8 cellular contexts compared by ENCODE assay signal in genomic region chr12:55727643-55728184, GRCh38. TPM values are rescaled to one million over a fixed set of nuclear protein-coding genes. Genes with fewer than 3 reads are reported as not detected.
DNase-seq lines count a peak whose midpoint lies in the region; ATAC-seq, FAIRE-seq and TF ChIP-seq lines count a peak whose summit lies in the region.

No MANE protein-coding gene starts in this region.

- peaks cover 4 to 18% of the 10 kb centered on the region in 2 donors for H3K36me3 Mint-ChIP-seq in CD4-positive, alpha-beta memory T cell

- no peaks in the 10 kb centered on the region for H3K27me3 Mint-ChIP-seq in CD4-positive, alpha-beta memory T cell
- no peaks in the 10 kb centered on the region for H3K27me3 Mint-ChIP-seq in stimulated activated naive CD8-positive, alpha-beta T cell treated with anti-CD3 and anti-CD28 coated beads, Interleukin-15, amount 100 ng/mL, for 72 hours

- no peaks in the 10 kb centered on the region for H3K9me1 ChIP-seq in K562 (ENCODE audit: control insufficient read depth, insufficient read depth, low read length)

- CTCF ChIA-PET in CD4-positive, alpha-beta memory T cell (lab: Charles Lee; ENCODE audit: partially characterized antibody): interaction anchor here (4.7 kb wide), 1 partner anchor 12 kb away, joined by 57 read pairs; no protein-coding TSS in a partner anchor
- CTCF ChIA-PET in K562 (lab: Yijun Ruan, JAX; ENCODE audit: low intra/inter-chr PET ratio): no interaction called here

- H3K4me3 Mint-ChIP-seq in CD4-positive, alpha-beta memory T cell: peak overlapping the region; percentile 69 to 87 (median 84)
- peak overlapping the region; percentile 84 to 89 for H3K4me3 Mint-ChIP-seq in stimulated activated naive CD8-positive, alpha-beta T cell treated with anti-CD3 and anti-CD28 coated beads, Interleukin-15, amount 100 ng/mL, for 72 hours

- peak overlapping the region; percentile 60 for H3K27ac ChIP-seq in CD4-positive, alpha-beta memory T cell (ENCODE audit: low read depth, low read length)
- peak overlapping the region; percentile 97 for H3K27ac ChIP-seq in K562 (ENCODE audit: extremely low read depth, low read depth, low read length)

- POLR2A ChIA-PET in CD4-positive, alpha-beta memory T cell (lab: Charles Lee; ENCODE audit: partially characterized antibody): interaction anchor here (1.3 to 3.5 kb wide), 3 partner anchors 8 to 11 kb away, joined by 3 to 42 read pairs (median 5); partner anchors contain the start of gene BLOC1S1
- POLR2A ChIA-PET in K562 (lab: Yijun Ruan, JAX): interaction anchor here (0.7 to 1.0 kb wide), 3 partner anchors 8 to 26 kb away, joined by 3 to 5 read pairs (median 3); no protein-coding TSS in a partner anchor

- peak; percentile 59 for TF ChIP-seq POLR2A in K562 (conservative IDR thresholded peaks at IDR 0.05)
- TF ChIP-seq POLR2A in GM18505 (IDR thresholded peaks at IDR 0.05; ENCODE audit: borderline replicate concordance, extremely low read depth, insufficient read depth, insufficient read length): no peak

- H2AFZ ChIP-seq in K562 (ENCODE audit: low read depth, low read length): no peak overlapping the region

- peak; percentile 71 for FAIRE-seq in K562 (lab: Jason Lieb, UNC)

- H3K9me3 ChIP-seq in CD4-positive, alpha-beta memory T cell (ENCODE audit: control insufficient read depth in 1 of 2, low read length in 2 of 2): no peaks in the 10 kb centered on the region
- H3K9me3 ChIP-seq in K562 (replicated peaks; ENCODE audit: control insufficient read depth, insufficient read depth, low read depth, low read length): no peaks in the 10 kb centered on the region

- TF ChIP-seq CTCF in LNCaP clone FGC (IDR thresholded peaks at IDR 0.05; ENCODE audit: control insufficient read depth, extremely low read depth, insufficient read depth) (no peak), K562 (IDR thresholded peaks at IDR 0.05 in 2 of 3, conservative IDR thresholded peaks at IDR 0.05 in 1 of 3; ENCODE audit: insufficient read depth in 2 of 3, low read depth in 1 of 3, low read length in 3 of 3) (no peak), kidney epithelial cell (IDR thresholded peaks at IDR 0.05; ENCODE audit: insufficient read depth, low read length, poor library complexity, severe bottlenecking) (no peak)

- H3K36me3 ChIP-seq in CD4-positive, alpha-beta memory T cell (ENCODE audit: insufficient read depth, low read length): no peaks in the 10 kb centered on the region
- H3K36me3 ChIP-seq in K562 (ENCODE audit: control insufficient read depth, insufficient read depth, low read length) (peaks cover 42% of the 10 kb centered on the region), kidney epithelial cell (ENCODE audit: control insufficient read depth, insufficient read depth, low read length) (peaks cover 2% of the 10 kb centered on the region)

- H3K27ac Mint-ChIP-seq in CD4-positive, alpha-beta memory T cell: peak overlapping the region; percentile 80 to 93 (median 88)
- peak overlapping the region; percentile 7 to 85 for H3K27ac Mint-ChIP-seq in stimulated activated naive CD8-positive, alpha-beta T cell treated with anti-CD3 and anti-CD28 coated beads, Interleukin-15, amount 100 ng/mL, for 72 hours

- TF ChIP-seq EP300 in K562 (IDR thresholded peaks at IDR 0.05; ENCODE audit: low read length): peak; percentile 66; the same call in 1 of the 2 replicates

- no peaks in the 10 kb centered on the region for H3K27me3 ChIP-seq in CD4-positive, alpha-beta memory T cell (ENCODE audit: insufficient read depth, low read length)
- no peaks in the 10 kb centered on the region for H3K27me3 ChIP-seq in K562 (ENCODE audit: control insufficient read depth in 2 of 2, insufficient read depth in 2 of 2, low read length in 2 of 2)
- no peaks in the 10 kb centered on the region for H3K27me3 ChIP-seq in kidney epithelial cell (ENCODE audit: control insufficient read depth, insufficient read depth, low read length)

- H3K9me3 Mint-ChIP-seq in CD4-positive, alpha-beta memory T cell: peaks cover 0 to 1% (median 0%) of the 10 kb centered on the region in 8 donors
- no peaks in the 10 kb centered on the region for H3K9me3 Mint-ChIP-seq in stimulated activated naive CD8-positive, alpha-beta T cell treated with anti-CD3 and anti-CD28 coated beads, Interleukin-15, amount 100 ng/mL, for 72 hours

- H4K20me1 ChIP-seq in K562 (replicated peaks; ENCODE audit: control insufficient read depth, insufficient read depth, low read length): peaks cover 22% of the 10 kb centered on the region; the same call in 1 of the 2 replicates

- in situ Hi-C loops in K562 (cut with MboI): no loop called here

- H3K4me2 ChIP-seq in K562 (ENCODE audit: insufficient read depth, low read length): peak overlapping the region; percentile 95

- H3K4me1 ChIP-seq in CD4-positive, alpha-beta memory T cell (ENCODE audit: insufficient read depth, low read length): peaks cover 28% of the 10 kb centered on the region
- peaks cover 22 to 46% of the 10 kb centered on the region in 2 experiments; a peak in 4 of 5 replicates for H3K4me1 ChIP-seq in K562 (replicated peaks in 1 of 2; ENCODE audit: control insufficient read depth in 2 of 2, insufficient read depth in 2 of 2, low read length in 2 of 2)

- H3K79me2 ChIP-seq in K562 (ENCODE audit: control insufficient read depth, insufficient read depth, low read length): peaks cover 28% of the 10 kb centered on the region

- H3K4me1 Mint-ChIP-seq in CD4-positive, alpha-beta memory T cell: peaks cover 33 to 52% (median 42%) of the 10 kb centered on the region in 4 donors
- peaks cover 64% of the 10 kb centered on the region for H3K4me1 Mint-ChIP-seq in stimulated activated naive CD8-positive, alpha-beta T cell treated with anti-CD3 and anti-CD28 coated beads, Interleukin-15, amount 100 ng/mL, for 72 hours

- H3K9ac ChIP-seq in K562 (ENCODE audit: insufficient read depth in 1 of 2, low read depth in 2 of 2, low read length in 2 of 2): peak overlapping the region; percentile 94 to 97

- TF ChIP-seq RAD21 in K562 (CRISPR knock-in tag; conservative IDR thresholded peaks at IDR 0.05 in 1 of 2, IDR thresholded peaks at IDR 0.05 in 1 of 2): no peak

- WGBS in K562 (ENCODE audit: insufficient coverage, low coverage, missing lambda C conversion rate): 0% methylated on average over 8 of the region's 9 CpGs

- BruUV-seq in K562 (replicated peaks; lab: Mats Ljungman, UMichigan): no TSS peak

- H3K4me3 ChIP-seq in CD4-positive, alpha-beta memory T cell (ENCODE audit: low read length in 2 of 2): peak overlapping the region in 1 of 2 donors; percentile 86
- H3K4me3 ChIP-seq in LNCaP clone FGC (ENCODE audit: low read depth, low read length): peak overlapping the region; percentile 88
- peak overlapping the region; percentile 69 for H3K4me3 ChIP-seq in K562
- peak overlapping the region; percentile 85 for H3K4me3 ChIP-seq in kidney epithelial cell (ENCODE audit: low read depth, low read length)

- ATAC-seq in K562 (peak; percentile 18), HG03565 (IDR thresholded peaks at IDR 0.05; ENCODE audit: unreplicated experiment) (no peak), GM18505 (IDR thresholded peaks at IDR 0.05; ENCODE audit: unreplicated experiment) (no peak), GM21367 (IDR thresholded peaks at IDR 0.05; ENCODE audit: unreplicated experiment) (no peak)
- no peak for ATAC-seq in stimulated activated naive CD8-positive, alpha-beta T cell treated with anti-CD3 and anti-CD28 coated beads, Interleukin-15, amount 100 ng/mL, for 72 hours

- intact Hi-C loops in CD4-positive, alpha-beta memory T cell (cut with micrococcal nuclease): no loop called here
- intact Hi-C loops in K562 (cut with micrococcal nuclease): loop anchor here (1.0 kb wide), 1 partner anchor 11 kb away; the partner anchor contains the start of gene BLOC1S1

- DNase-seq in CD4-positive, alpha-beta memory T cell: no peak
- DNase-seq in LNCaP clone FGC (ENCODE audit: low read depth): no peak
- peak; percentile 50 to 82 (median 62) for DNase-seq in K562 (ENCODE audit: extremely low read depth in 1 of 4, low spot score in 3 of 4)
- no peak for DNase-seq in kidney epithelial cell (ENCODE audit: low read depth)
- no peak for DNase-seq in stimulated activated naive CD8-positive, alpha-beta T cell treated with anti-CD3 and anti-CD28 coated beads, Interleukin-15, amount 100 ng/mL, for 72 hours

RNA-seq across cellular contexts. Expression of gene CD63, which starts 1.1 kb away (rescaled TPM):
- 10 to 100 TPM; 76.4 to 79.7 TPM for total RNA-seq in CD4-positive, alpha-beta memory T cell
- 100 to 1,000 TPM; 191 to 349 TPM for polyA plus RNA-seq in CD4-positive, alpha-beta memory T cell
- total RNA-seq in K562 (2011; cell fraction: chromatin; rRNA removed; ENCODE audit: low replicate concordance): 272 and 331 TPM in 2 replicates
- total RNA-seq in K562 (2011; cell fraction: nucleolus; rRNA removed): 598 and 672 TPM in 2 replicates
- total RNA-seq in K562 (2011; cell fraction: nucleoplasm; rRNA removed): 455 and 604 TPM in 2 replicates
- total RNA-seq in K562 (2014; rRNA removed) (425 and 433 TPM in 2 replicates), K562 (2014; rRNA removed; fragmentation: Illumina TruSeq; extraction: Trizol) (411 and 413 TPM in 2 replicates), K562 (2015; rRNA removed; fragmentation: Illumina TruSeq; extraction: Trizol) (706 and 735 TPM in 2 replicates), K562 (2021) (412 and 416 TPM in 2 replicates), kidney epithelial cell (1,013 and 1,149 TPM in 2 replicates)
- polyA plus RNA-seq in K562 (2011; rRNA removed) (219 and 313 TPM in 2 replicates), K562 (2014; fragmentation: Illumina TruSeq; extraction: Trizol) (408 and 431 TPM in 2 replicates), K562 (2014; fragmentation: Nextera tagmentation; extraction: Ambion mirVana) (100 to 1,000 TPM; 531 to 576 TPM), K562 (2014; rRNA removed) (501 and 655 TPM in 2 replicates)
- polyA plus RNA-seq in K562 (2011; cell fraction: cytosol; rRNA removed): 416 and 450 TPM in 2 replicates
- polyA plus RNA-seq in K562 (2011; cell fraction: nucleus; rRNA removed): 74.3 and 108 TPM in 2 replicates
- 824 and 1,019 TPM in 2 replicates for polyA plus RNA-seq in K562 (2012)
- polyA minus RNA-seq in K562 (2011; rRNA and poly(A)+ RNA removed): 261 and 331 TPM in 2 replicates
- 98.5 and 116 TPM in 2 replicates for polyA minus RNA-seq in K562 (2011; cell fraction: cytosol; rRNA and poly(A)+ RNA removed)
- 19.3 and 46.9 TPM in 2 replicates for polyA minus RNA-seq in K562 (2011; cell fraction: nucleus; rRNA and poly(A)+ RNA removed)

RNA-seq across cellular contexts. Expression of gene RDH5, which starts 7.5 kb away (rescaled TPM):
- 10 to 100 TPM; 29.9 to 32.5 TPM for total RNA-seq in CD4-positive, alpha-beta memory T cell
- 1 to 10 TPM; 1.4 to 1.8 TPM for polyA plus RNA-seq in CD4-positive, alpha-beta memory T cell
- total RNA-seq in K562 (2011; cell fraction: chromatin; rRNA removed; ENCODE audit: low replicate concordance): 10.5 and 25.4 TPM in 2 replicates
- 12.8 and 20.5 TPM in 2 replicates for total RNA-seq in K562 (2011; cell fraction: nucleolus; rRNA removed)
- 12.5 and 18.9 TPM in 2 replicates for total RNA-seq in K562 (2011; cell fraction: nucleoplasm; rRNA removed)
- total RNA-seq in K562 (2014; rRNA removed): 1.7 TPM in 1 of 2 replicates, not detected in the other
- total RNA-seq in K562 (2014; rRNA removed; fragmentation: Illumina TruSeq; extraction: Trizol): 1.1 and 1.5 TPM in 2 replicates
- total RNA-seq in K562 (2015; rRNA removed; fragmentation: Illumina TruSeq; extraction: Trizol): 0.60 and 2.0 TPM in 2 replicates
- total RNA-seq in K562 (2021): 1.0 and 1.5 TPM in 2 replicates
- polyA plus RNA-seq in K562 (2011; rRNA removed): 1.6 TPM in 2 replicates
- polyA plus RNA-seq in K562 (2011; cell fraction: cytosol; rRNA removed): 0.56 and 0.92 TPM in 2 replicates
- polyA plus RNA-seq in K562 (2011; cell fraction: nucleus; rRNA removed): 5.6 and 6.6 TPM in 2 replicates
- polyA plus RNA-seq in K562 (2012): 0.52 and 2.5 TPM in 2 replicates
- polyA plus RNA-seq in K562 (2014; fragmentation: Illumina TruSeq; extraction: Trizol): 0.21 and 0.28 TPM in 2 replicates
- polyA plus RNA-seq in K562 (2014; fragmentation: Nextera tagmentation; extraction: Ambion mirVana): under 1 TPM; 0.41 to 0.46 TPM
- 0.62 and 1.2 TPM in 2 replicates for polyA plus RNA-seq in K562 (2014; rRNA removed)
- 2.8 and 4.0 TPM in 2 replicates for polyA minus RNA-seq in K562 (2011; rRNA and poly(A)+ RNA removed)
- 1.1 TPM in 1 of 2 replicates, not detected in the other for polyA minus RNA-seq in K562 (2011; cell fraction: cytosol; rRNA and poly(A)+ RNA removed)
- polyA minus RNA-seq in K562 (2011; cell fraction: nucleus; rRNA and poly(A)+ RNA removed): 5.1 and 6.1 TPM in 2 replicates
- total RNA-seq in kidney epithelial cell: 3.6 and 4.7 TPM in 2 replicates

RNA-seq across cellular contexts. Expression of gene BLOC1S1, which starts 11.9 kb away (rescaled TPM):
- total RNA-seq in CD4-positive, alpha-beta memory T cell: 10 to 100 TPM; 80.3 to 87.0 TPM
- polyA plus RNA-seq in CD4-positive, alpha-beta memory T cell: 10 to 100 TPM; 75.1 to 87.1 TPM
- total RNA-seq in K562 (2011; cell fraction: chromatin; rRNA removed; ENCODE audit: low replicate concordance): 9.0 and 26.9 TPM in 2 replicates
- 23.7 and 30.0 TPM in 2 replicates for total RNA-seq in K562 (2011; cell fraction: nucleolus; rRNA removed)
- total RNA-seq in K562 (2011; cell fraction: nucleoplasm; rRNA removed): 23.8 and 24.1 TPM in 2 replicates
- 124 and 125 TPM in 2 replicates for total RNA-seq in K562 (2014; rRNA removed)
- total RNA-seq in K562 (2014; rRNA removed; fragmentation: Illumina TruSeq; extraction: Trizol): 52.1 and 75.2 TPM in 2 replicates
- total RNA-seq in K562 (2015; rRNA removed; fragmentation: Illumina TruSeq; extraction: Trizol): 82.9 and 84.6 TPM in 2 replicates
- total RNA-seq in K562 (2021): 81.8 and 83.5 TPM in 2 replicates
- 86.4 and 95.8 TPM in 2 replicates for polyA plus RNA-seq in K562 (2011; rRNA removed)
- polyA plus RNA-seq in K562 (2011; cell fraction: cytosol; rRNA removed): 120 and 170 TPM in 2 replicates
- polyA plus RNA-seq in K562 (2011; cell fraction: nucleus; rRNA removed): 46.8 and 53.7 TPM in 2 replicates
- 100 and 125 TPM in 2 replicates for polyA plus RNA-seq in K562 (2012)
- 98.8 and 108 TPM in 2 replicates for polyA plus RNA-seq in K562 (2014; fragmentation: Illumina TruSeq; extraction: Trizol)
- polyA plus RNA-seq in K562 (2014; fragmentation: Nextera tagmentation; extraction: Ambion mirVana): 100 to 1,000 TPM; 122 to 139 TPM
- 134 and 161 TPM in 2 replicates for polyA plus RNA-seq in K562 (2014; rRNA removed)
- 34.1 and 43.5 TPM in 2 replicates for polyA minus RNA-seq in K562 (2011; rRNA and poly(A)+ RNA removed)
- 22.0 and 22.4 TPM in 2 replicates for polyA minus RNA-seq in K562 (2011; cell fraction: cytosol; rRNA and poly(A)+ RNA removed)
- 9.7 and 9.8 TPM in 2 replicates for polyA minus RNA-seq in K562 (2011; cell fraction: nucleus; rRNA and poly(A)+ RNA removed)
- 109 and 131 TPM in 2 replicates for total RNA-seq in kidney epithelial cell

RNA-seq across cellular contexts. Expression of gene GDF11, which starts 15.2 kb away (rescaled TPM):
- total RNA-seq in CD4-positive, alpha-beta memory T cell: 10 to 100 TPM; 15.1 to 15.8 TPM
- 1 to 10 TPM in 1 of 2 donors, under 1 TPM in 1; 0.25 to 1.6 TPM for polyA plus RNA-seq in CD4-positive, alpha-beta memory T cell
- 9.2 and 9.9 TPM in 2 replicates for total RNA-seq in K562 (2011; cell fraction: chromatin; rRNA removed; ENCODE audit: low replicate concordance)
- total RNA-seq in K562 (2011; cell fraction: nucleolus; rRNA removed): 5.4 and 6.5 TPM in 2 replicates
- 6.2 and 7.9 TPM in 2 replicates for total RNA-seq in K562 (2011; cell fraction: nucleoplasm; rRNA removed)
- 2.4 and 6.5 TPM in 2 replicates for total RNA-seq in K562 (2014; rRNA removed)
- total RNA-seq in K562 (2014; rRNA removed; fragmentation: Illumina TruSeq; extraction: Trizol): 4.3 and 4.7 TPM in 2 replicates
- total RNA-seq in K562 (2015; rRNA removed; fragmentation: Illumina TruSeq; extraction: Trizol): 4.9 and 5.2 TPM in 2 replicates
- 15.7 and 19.9 TPM in 2 replicates for total RNA-seq in K562 (2021)
- polyA plus RNA-seq in K562 (2011; rRNA removed): 4.2 and 4.8 TPM in 2 replicates
- 4.7 and 10.2 TPM in 2 replicates for polyA plus RNA-seq in K562 (2011; cell fraction: cytosol; rRNA removed)
- polyA plus RNA-seq in K562 (2011; cell fraction: nucleus; rRNA removed): 4.3 and 9.6 TPM in 2 replicates
- polyA plus RNA-seq in K562 (2012): 11.4 and 16.1 TPM in 2 replicates
- polyA plus RNA-seq in K562 (2014; fragmentation: Illumina TruSeq; extraction: Trizol): 10.3 and 10.5 TPM in 2 replicates
- polyA plus RNA-seq in K562 (2014; fragmentation: Nextera tagmentation; extraction: Ambion mirVana): 1 to 10 TPM; 1.4 to 1.6 TPM
- 9.7 and 14.2 TPM in 2 replicates for polyA plus RNA-seq in K562 (2014; rRNA removed)
- 2.9 and 3.7 TPM in 2 replicates for polyA minus RNA-seq in K562 (2011; rRNA and poly(A)+ RNA removed)
- polyA minus RNA-seq in K562 (2011; cell fraction: cytosol; rRNA and poly(A)+ RNA removed): 5.1 and 5.4 TPM in 2 replicates
- 2.7 and 4.2 TPM in 2 replicates for polyA minus RNA-seq in K562 (2011; cell fraction: nucleus; rRNA and poly(A)+ RNA removed)
- 5.4 and 10.7 TPM in 2 replicates for total RNA-seq in kidney epithelial cell

RNA-seq across cellular contexts. Expression of gene ITGA7, which starts 20.0 kb away (rescaled TPM):
- total RNA-seq in CD4-positive, alpha-beta memory T cell: 1 to 10 TPM; 2.5 to 2.9 TPM
- polyA plus RNA-seq in CD4-positive, alpha-beta memory T cell: not detected
- 5.3 and 10.3 TPM in 2 replicates for total RNA-seq in K562 (2011; cell fraction: chromatin; rRNA removed; ENCODE audit: low replicate concordance)
- total RNA-seq in K562 (2011; cell fraction: nucleolus; rRNA removed): 6.2 and 6.7 TPM in 2 replicates
- total RNA-seq in K562 (2011; cell fraction: nucleoplasm; rRNA removed): 7.4 and 7.6 TPM in 2 replicates
- 0.18 and 0.57 TPM in 2 replicates for total RNA-seq in K562 (2014; rRNA removed)
- 0.41 and 0.55 TPM in 2 replicates for total RNA-seq in K562 (2014; rRNA removed; fragmentation: Illumina TruSeq; extraction: Trizol)
- 0.53 and 0.58 TPM in 2 replicates for total RNA-seq in K562 (2015; rRNA removed; fragmentation: Illumina TruSeq; extraction: Trizol)
- total RNA-seq in K562 (2021): 1.9 and 2.3 TPM in 2 replicates
- 0.67 and 1.6 TPM in 2 replicates for polyA plus RNA-seq in K562 (2011; rRNA removed)
- polyA plus RNA-seq in K562 (2011; cell fraction: cytosol; rRNA removed): 0.89 and 0.93 TPM in 2 replicates
- 12.9 and 17.7 TPM in 2 replicates for polyA plus RNA-seq in K562 (2011; cell fraction: nucleus; rRNA removed)
- polyA plus RNA-seq in K562 (2012): 1.0 and 2.6 TPM in 2 replicates
- polyA plus RNA-seq in K562 (2014; fragmentation: Illumina TruSeq; extraction: Trizol): 1.1 and 1.4 TPM in 2 replicates
- under 1 TPM in 1 of 2 experiments, not detected in 1; 0.11 TPM for polyA plus RNA-seq in K562 (2014; fragmentation: Nextera tagmentation; extraction: Ambion mirVana)
- polyA plus RNA-seq in K562 (2014; rRNA removed): 0.54 and 0.96 TPM in 2 replicates
- polyA minus RNA-seq in K562 (2011; rRNA and poly(A)+ RNA removed): 0.46 and 0.57 TPM in 2 replicates
- polyA minus RNA-seq in K562 (2011; cell fraction: cytosol; rRNA and poly(A)+ RNA removed): not detected in 2 replicates
- polyA minus RNA-seq in K562 (2011; cell fraction: nucleus; rRNA and poly(A)+ RNA removed): 1.6 and 2.3 TPM in 2 replicates
- total RNA-seq in kidney epithelial cell: 2.0 and 6.4 TPM in 2 replicates

Comparison
In these comparisons a context has a peak if more than half of its experiments do, and no peak if none do; other contexts are left out.
1. DNase-seq: peak in K562 (4 of 4); none in CD4-positive, alpha-beta memory T cell (0 of 5), LNCaP clone FGC (single experiment), kidney epithelial cell (single experiment) and stimulated activated naive CD8-positive, alpha-beta T cell treated with anti-CD3 and anti-CD28 coated beads, Interleukin-15, amount 100 ng/mL, for 72 hours (0 of 2).